ENCODE assay signal across 8 cellular contexts in the genomic region with DNA sequence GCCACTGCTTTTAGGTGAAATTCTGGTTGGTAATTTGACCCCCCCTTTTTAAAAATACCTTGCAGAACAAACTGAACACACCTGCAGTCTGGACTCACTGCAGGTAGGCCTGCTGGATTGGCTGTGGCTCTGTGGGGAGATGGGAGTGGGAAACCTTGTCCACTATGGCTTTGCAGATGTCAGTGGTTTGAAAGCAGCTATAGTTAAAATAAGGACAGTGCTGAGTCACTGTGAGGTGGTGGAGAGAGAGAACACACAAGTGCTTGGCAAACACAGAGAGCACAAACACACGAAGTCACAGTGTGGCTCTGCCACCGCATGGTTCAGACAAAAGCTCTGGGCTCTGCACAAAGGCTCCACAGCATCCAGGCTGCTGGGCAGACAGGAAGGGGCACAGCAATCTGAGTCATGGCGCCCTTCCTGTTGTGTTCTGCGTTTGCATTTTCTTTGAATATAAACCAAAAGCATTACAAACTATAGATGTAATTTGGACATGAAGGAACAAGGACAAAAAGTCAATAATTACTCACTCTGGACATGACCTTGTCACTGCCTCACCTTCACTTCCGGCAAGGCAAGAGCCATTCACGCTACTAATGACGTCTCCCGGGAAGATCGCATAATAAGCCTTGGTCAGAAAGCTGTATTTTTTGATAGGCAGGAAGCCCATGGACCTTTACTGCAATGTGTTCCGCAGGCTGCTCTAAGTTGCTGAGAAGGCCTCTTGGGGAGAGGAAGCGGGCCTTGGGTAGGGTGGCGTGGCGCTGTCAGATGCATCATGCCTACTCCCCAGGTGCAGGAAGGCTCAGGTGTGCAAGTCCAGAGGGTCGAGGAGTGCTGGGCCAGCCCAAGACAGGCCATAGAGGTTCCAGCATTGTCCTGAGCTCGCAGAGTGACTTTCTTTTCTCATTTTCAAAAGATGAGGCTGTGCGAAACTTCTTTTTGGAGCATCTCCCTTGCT.
DNase-seq lines count a peak whose midpoint lies in the region; ATAC-seq lines count a peak whose summit lies in the region.

No MANE protein-coding gene starts in this region.

- H3K27ac ChIP-seq in skin epidermis = peak overlapping the region in 19 of 21 experiments; percentile 2 to 87 (median 60)

- CTCF ChIA-PET in activated CD4-positive, alpha-beta memory T cell treated with anti-CD3 and anti-CD28 coated beads, Interleukin-2, amount 10 ng/mL, durations not matched to agents 7 days and 5 days (lab: Charles Lee) = interaction anchor here (1.0 kb wide), 1 partner anchor 62 kb away, joined by 3 read pairs; no protein-coding TSS in a partner anchor

- DNase-seq in AG08395 (ENCODE audit: low spot score) (peak; percentile 70), LHCN-M2 (ENCODE audit: low read depth) (peak; percentile 83), Right ventricle myocardium inferior (ENCODE audit: missing footprints) (no peak), SKM-1 (lab: John Stamatoyannopoulos, UW; ENCODE audit: unreplicated experiment) (no peak)
- DNase-seq in activated CD4-positive, alpha-beta memory T cell treated with anti-CD3 and anti-CD28 coated beads, Interleukin-2, amount 10 ng/mL, durations not matched to agents 7 days and 5 days = peak; percentile 61
- no peak for DNase-seq in effector CD8-positive, alpha-beta T cell (lab: John Stamatoyannopoulos, UW)

- peaks cover 8% of the 10 kb centered on the region for H3K9me3 Mint-ChIP-seq in activated CD4-positive, alpha-beta memory T cell treated with anti-CD3 and anti-CD28 coated beads, Interleukin-2, amount 10 ng/mL, durations not matched to agents 7 days and 5 days

- peaks cover 37% of the 10 kb centered on the region for H3K4me1 Mint-ChIP-seq in activated CD4-positive, alpha-beta memory T cell treated with anti-CD3 and anti-CD28 coated beads, Interleukin-2, amount 10 ng/mL, durations not matched to agents 7 days and 5 days

- H3K27ac Mint-ChIP-seq in activated CD4-positive, alpha-beta memory T cell treated with anti-CD3 and anti-CD28 coated beads, Interleukin-2, amount 10 ng/mL, durations not matched to agents 7 days and 5 days = peak overlapping the region; percentile 80

- intact Hi-C loops in Right ventricle myocardium inferior (cut with DNase I) = no loop called here

- no peak overlapping the region for H3K4me3 Mint-ChIP-seq in activated CD4-positive, alpha-beta memory T cell treated with anti-CD3 and anti-CD28 coated beads, Interleukin-2, amount 10 ng/mL, durations not matched to agents 7 days and 5 days

- no peak overlapping the region for H3K4me3 ChIP-seq in skin epidermis

- no peaks in the 10 kb centered on the region for H3K27me3 Mint-ChIP-seq in activated CD4-positive, alpha-beta memory T cell treated with anti-CD3 and anti-CD28 coated beads, Interleukin-2, amount 10 ng/mL, durations not matched to agents 7 days and 5 days

- peak; percentile 55 for ATAC-seq in Right ventricle myocardium inferior
- no peak for ATAC-seq in GM21526 (IDR thresholded peaks at IDR 0.05; ENCODE audit: low FRiP score, unreplicated experiment)

- peaks cover 3% of the 10 kb centered on the region for H3K36me3 Mint-ChIP-seq in activated CD4-positive, alpha-beta memory T cell treated with anti-CD3 and anti-CD28 coated beads, Interleukin-2, amount 10 ng/mL, durations not matched to agents 7 days and 5 days (ENCODE audit: low read depth)

- POLR2A ChIA-PET in activated CD4-positive, alpha-beta memory T cell treated with anti-CD3 and anti-CD28 coated beads, Interleukin-2, amount 10 ng/mL, durations not matched to agents 7 days and 5 days (lab: Charles Lee) = interaction anchor here (0.8 to 3.2 kb wide), 4 partner anchors 10 to 80 kb away, joined by 3 to 19 read pairs (median 6); a partner anchor contains a TSS

Comparison
In these comparisons a context has a peak if more than half of its experiments do, and no peak if none do; other contexts are left out.
1. DNase-seq: peak in AG08395 (single experiment), LHCN-M2 (single experiment) and activated CD4-positive, alpha-beta memory T cell treated with anti-CD3 and anti-CD28 coated beads, Interleukin-2, amount 10 ng/mL, durations not matched to agents 7 days and 5 days (single experiment); none in Right ventricle myocardium inferior (single experiment), SKM-1 (single experiment) and effector CD8-positive, alpha-beta T cell (single experiment).